25 cellular contexts compared by ENCODE assay signal in genomic region chr7:20232848-20233247, GRCh38. TPM values are rescaled to one million over a fixed set of nuclear protein-coding genes. Genes with fewer than 3 reads are reported as not detected.
"Had no signal": no experiment of that assay in that cellular context is flagged by ENCODE, and none has a peak within 500 bp of the region (broad histone marks: within the 10 kb centered on the region; RNA-seq: fewer than 3 reads in every experiment).

No MANE protein-coding gene starts in this region.

- H3K27me3 ChIP-seq: foreskin keratinocyte, hepatocyte, neural progenitor cell, ovary, right atrium auricular region, sigmoid colon, tibial artery, upper lobe of right lung, vagina had no signal

- ATAC-seq: foreskin keratinocyte, left cardiac atrium, upper lobe of right lung had no signal

- DNase-seq: dermis blood vessel endothelial cell; effector CD4-positive, alpha-beta T cell; endodermal cell; erythroblast; foreskin keratinocyte; head of caudate nucleus; kidney; left cardiac atrium; left ventricle myocardium inferior; mesenchymal stem cell; midbrain; nucleus accumbens; ovary; sigmoid colon; stimulated activated CD4-positive, alpha-beta T cell treated with anti-CD3 and anti-CD28 coated beads, Interleukin-12 subunit alpha, Interleukin-12 subunit beta, amount 100 ng/mL, for 4 hours; stimulated activated CD4-positive, alpha-beta T cell treated with anti-CD3 and anti-CD28 coated beads, Interleukin-2, amount 100 ng/mL, for 48 hours; tibial artery; upper lobe of right lung had no signal

- H3K4me3 ChIP-seq: hepatocyte, left ventricle myocardium inferior, lung, neural progenitor cell, ovary, right atrium auricular region, sigmoid colon, skin epidermis, tibial artery, upper lobe of right lung, vagina had no signal

- H3K27ac ChIP-seq: foreskin keratinocyte, hepatocyte, left ventricle myocardium inferior, neural progenitor cell, ovary, right atrium auricular region, sigmoid colon, skin epidermis, tibial artery, upper lobe of right lung, vagina had no signal

- H3K4me1 ChIP-seq: left ventricle myocardium inferior, right atrium auricular region, sigmoid colon, tibial artery, upper lobe of right lung had no signal

- H3K9me3 ChIP-seq: left ventricle myocardium inferior, ovary, right atrium auricular region, sigmoid colon, tibial artery, upper lobe of right lung, vagina had no signal

- FAIRE-seq: endothelial cell of umbilical vein, kidney had no signal

- H3K36me3 ChIP-seq: left ventricle myocardium inferior, neural progenitor cell, ovary, right atrium auricular region, sigmoid colon, tibial artery, upper lobe of right lung, vagina had no signal

RNA-seq across cellular contexts. Expression of gene MACC1, which starts 15.7 kb away (rescaled TPM):
- total RNA-seq: endothelial cell of umbilical vein had no signal
- polyA plus RNA-seq: endothelial cell of umbilical vein had no signal
